8 cellular contexts compared by ENCODE assay signal in genomic region chr16:28821874-28822519, GRCh38. TPM values are rescaled to one million over a fixed set of nuclear protein-coding genes. Genes with fewer than 3 reads are reported as not detected.
DNase-seq lines count a peak whose midpoint lies in the region; ATAC-seq and TF ChIP-seq lines count a peak whose summit lies in the region.

No MANE protein-coding gene starts in this region.

- H3K4me3 ChIP-seq in heart left ventricle (peak overlapping the region; percentile 72 to 100 (median 99)), astrocyte of the cerebellum (ENCODE audit: low read depth, low read length) (peak overlapping the region; percentile 87), lower lobe of right lung (peak overlapping the region; percentile 100), upper lobe of right lung (peak overlapping the region; percentile 100)

- intact Hi-C loops in heart left ventricle (cut with DNase I) (loop anchor here in 7 of 10 donors (2.0 to 5.0 kb wide), 6 partner anchors 25 to 130 kb away; partner anchors contain the start of genes TUFM (in 3 of the 7), ATP2A1 (in 1 of the 7), NFATC2IP (in 1 of the 7) and RABEP2 (in 1 of the 7)), left cardiac atrium (cut with DNase I) (no loop called here), lower lobe of right lung (cut with DNase I) (no loop called here), upper lobe of right lung (cut with DNase I) (no loop called here)

- no peaks in the 10 kb centered on the region for H3K27me3 ChIP-seq in heart left ventricle
- H3K27me3 ChIP-seq in lower lobe of right lung (ENCODE audit: low read depth) = no peaks in the 10 kb centered on the region
- H3K27me3 ChIP-seq in upper lobe of right lung = no peaks in the 10 kb centered on the region

- H3K9me3 ChIP-seq in heart left ventricle = no peaks in the 10 kb centered on the region
- no peaks in the 10 kb centered on the region for H3K9me3 ChIP-seq in lower lobe of right lung
- H3K9me3 ChIP-seq in upper lobe of right lung = no peaks in the 10 kb centered on the region

- no peak for TF ChIP-seq POLR2A in heart left ventricle (IDR thresholded peaks at IDR 0.05)

- H3K36me3 ChIP-seq in heart left ventricle = peaks cover 0 to 25% (median 16%) of the 10 kb centered on the region in 9 donors
- H3K36me3 ChIP-seq in lower lobe of right lung = peaks cover 24% of the 10 kb centered on the region
- peaks cover 20% of the 10 kb centered on the region for H3K36me3 ChIP-seq in upper lobe of right lung

- no peak for DNase-seq in heart left ventricle
- no peak for DNase-seq in left cardiac atrium
- no peak for DNase-seq in astrocyte of the cerebellum (ENCODE audit: low read depth)
- DNase-seq in lower lobe of right lung = no peak
- DNase-seq in upper lobe of right lung = no peak
- no peak for DNase-seq in stimulated activated CD4-positive, alpha-beta T cell treated with anti-CD3 and anti-CD28 coated beads, Interleukin-4, amount 100 ng/mL, for 1 hour
- no peak for DNase-seq in DMS153 treated with DMSO at 0.1 percent for 48 hours (lab: John Stamatoyannopoulos, UW; ENCODE audit: unreplicated experiment)
- DNase-seq in activated CD8-positive, alpha-beta memory T cell treated with anti-CD3 and anti-CD28 coated beads for 24 hours = no peak

- H3K4me1 ChIP-seq in heart left ventricle (peaks cover 0 to 33% (median 21%) of the 10 kb centered on the region in 12 donors), lower lobe of right lung (peaks cover 27% of the 10 kb centered on the region), upper lobe of right lung (peaks cover 18% of the 10 kb centered on the region)

- ATAC-seq in heart left ventricle (no peak), left cardiac atrium (no peak), lower lobe of right lung (no peak), upper lobe of right lung (no peak)

- H3K27ac ChIP-seq in heart left ventricle (peak overlapping the region; percentile 90 to 100 (median 99)), lower lobe of right lung (peak overlapping the region; percentile 100), upper lobe of right lung (peak overlapping the region; percentile 99)

- in situ Hi-C loops in astrocyte of the cerebellum (cut with HindIII; ENCODE audit: low sequenced_read_pairs) = no loop called here

- TF ChIP-seq CTCF in heart left ventricle (IDR thresholded peaks at IDR 0.05) = no peak
- TF ChIP-seq CTCF in astrocyte of the cerebellum (IDR thresholded peaks at IDR 0.05; ENCODE audit: low read depth, low read length, missing control alignments) = no peak
- TF ChIP-seq CTCF in lower lobe of right lung (IDR thresholded peaks at IDR 0.05) = no peak
- TF ChIP-seq CTCF in upper lobe of right lung (IDR thresholded peaks at IDR 0.05) = no peak

- WGBS in heart left ventricle, 4 donors = 26 to 30% (median 28%) methylated on average over 13 of the region's 13 CpGs

RNA-seq across cellular contexts. Expression of gene ATXN2L, which starts 0.8 kb away (rescaled TPM):
- total RNA-seq in heart left ventricle (10 to 100 TPM; 33.7 to 73.9 (median 44.8) TPM), left cardiac atrium (10 to 100 TPM; 52.5 to 66.2 TPM), lower lobe of right lung (145 TPM), upper lobe of right lung (118 TPM)
- polyA plus RNA-seq in heart left ventricle = 10 to 100 TPM; 43.5 to 48.9 TPM

RNA-seq across cellular contexts. Expression of gene TUFM, which starts 24.2 kb away (rescaled TPM):
- total RNA-seq in heart left ventricle (100 to 1,000 TPM; 179 to 250 (median 225) TPM), left cardiac atrium (100 to 1,000 TPM; 167 to 183 TPM), lower lobe of right lung (112 TPM), upper lobe of right lung (134 TPM)
- 100 to 1,000 TPM; 281 to 384 TPM for polyA plus RNA-seq in heart left ventricle

RNA-seq across cellular contexts. Expression of gene SH2B1, which starts 41.6 kb away (rescaled TPM):
- total RNA-seq in heart left ventricle (10 to 100 TPM; 27.5 to 47.1 (median 34.7) TPM), left cardiac atrium (10 to 100 TPM; 37.4 to 39.0 TPM), lower lobe of right lung (49.0 TPM), upper lobe of right lung (51.9 TPM)
- polyA plus RNA-seq in heart left ventricle = 10 to 100 TPM; 34.6 to 43.0 TPM

RNA-seq across cellular contexts. Expression of gene ATP2A1, which starts 56.3 kb away (rescaled TPM):
- total RNA-seq in heart left ventricle (under 1 TPM in 5 of 9 donors, not detected in 4; 0.15 to 0.63 (median 0.52) TPM), left cardiac atrium (under 1 TPM; 0.27 to 0.37 TPM), lower lobe of right lung (0.38 TPM), upper lobe of right lung (0.46 TPM)
- under 1 TPM; 0.06 to 0.19 TPM for polyA plus RNA-seq in heart left ventricle

Comparison
In these comparisons a context has a peak if more than half of its experiments do, and no peak if none do; other contexts are left out.
1. intact Hi-C loops: an anchor here in heart left ventricle (2.0 to 5.0 kb wide); none called in left cardiac atrium, lower lobe of right lung and upper lobe of right lung.